Comparison of ENCODE assay signal across 1 cellular context in the genomic region with DNA sequence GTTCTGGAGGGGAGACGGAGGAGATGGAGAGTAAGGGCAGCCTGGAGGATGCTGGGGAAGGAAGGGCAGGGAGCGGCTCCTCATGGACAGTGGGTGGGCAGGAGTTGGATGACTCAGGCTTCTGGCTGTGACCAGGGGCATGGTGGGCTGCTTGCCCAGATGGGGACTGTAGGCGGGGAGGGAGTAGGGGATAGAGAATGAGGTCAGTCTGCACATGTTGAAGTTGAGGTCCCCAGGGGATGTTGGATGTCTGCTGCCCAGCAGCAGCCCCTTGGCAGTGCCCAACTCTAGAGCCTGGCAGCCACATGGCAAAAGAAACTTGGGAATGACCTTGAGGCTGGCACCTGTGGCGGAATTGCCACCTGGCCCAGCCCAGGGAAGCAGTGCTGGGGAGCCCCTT.
TF ChIP-seq lines count a peak whose summit lies in the region.

No MANE protein-coding gene starts in this region.

TF ChIP-seq in SK-N-SH treated with all-trans-retinoic acid at 6 μM for 48 hours, 23 proteins besides CTCF, POLR2A, EP300 and RAD21 (continued from another document):
- TF ChIP-seq TSHZ2 (CRISPR knock-in tag; IDR thresholded peaks at IDR 0.05) (no peak), ZNF565 (CRISPR knock-in tag; conservative IDR thresholded peaks at IDR 0.05; ENCODE audit: low read depth) (no peak), POU6F1 (CRISPR knock-in tag; IDR thresholded peaks at IDR 0.05; ENCODE audit: borderline replicate concordance, low read depth) (no peak), RARB (CRISPR knock-in tag; IDR thresholded peaks at IDR 0.05) (no peak), ISL1 (CRISPR knock-in tag; IDR thresholded peaks at IDR 0.05) (no peak), TCF4 (CRISPR knock-in tag; IDR thresholded peaks at IDR 0.05; ENCODE audit: borderline replicate concordance) (no peak), SNAI2 (CRISPR knock-in tag; IDR thresholded peaks at IDR 0.05) (no peak), CSRNP3 (CRISPR knock-in tag; IDR thresholded peaks at IDR 0.05) (no peak), GLIS3 (CRISPR knock-in tag; IDR thresholded peaks at IDR 0.05) (no peak), ZFP3 (CRISPR knock-in tag; IDR thresholded peaks at IDR 0.05) (no peak), ESRRG (CRISPR knock-in tag; IDR thresholded peaks at IDR 0.05) (no peak), CSDC2 (CRISPR knock-in tag; IDR thresholded peaks at IDR 0.05) (no peak)
- TF ChIP-seq, protein P1, sequence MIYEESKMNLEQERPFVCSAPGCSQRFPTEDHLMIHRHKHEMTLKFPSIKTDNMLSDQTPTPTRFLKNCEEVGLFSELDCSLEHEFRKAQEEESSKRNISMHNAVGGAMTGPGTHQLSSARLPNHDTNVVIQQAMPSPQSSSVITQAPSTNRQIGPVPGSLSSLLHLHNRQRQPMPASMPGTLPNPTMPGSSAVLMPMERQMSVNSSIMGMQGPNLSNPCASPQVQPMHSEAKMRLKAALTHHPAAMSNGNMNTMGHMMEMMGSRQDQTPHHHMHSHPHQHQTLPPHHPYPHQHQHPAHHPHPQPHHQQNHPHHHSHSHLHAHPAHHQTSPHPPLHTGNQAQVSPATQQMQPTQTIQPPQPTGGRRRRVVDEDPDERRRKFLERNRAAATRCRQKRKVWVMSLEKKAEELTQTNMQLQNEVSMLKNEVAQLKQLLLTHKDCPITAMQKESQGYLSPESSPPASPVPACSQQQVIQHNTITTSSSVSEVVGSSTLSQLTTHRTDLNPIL (CRISPR knock-in tag; IDR thresholded peaks at IDR 0.05; ENCODE audit: low read depth), result no peak
